36 cellular contexts compared by ENCODE assay signal in genomic region chr3:154338570-154338969, GRCh38. TPM values are rescaled to one million over a fixed set of nuclear protein-coding genes. Genes with fewer than 3 reads are reported as not detected.
DNase-seq lines count a peak whose midpoint lies in the region; ATAC-seq, FAIRE-seq and TF ChIP-seq lines count a peak whose summit lies in the region.
"Had no signal": no experiment of that assay in that cellular context is flagged by ENCODE, and none has a peak within 500 bp of the region (broad histone marks: within the 10 kb centered on the region; RNA-seq: fewer than 3 reads in every experiment).

No MANE protein-coding gene starts in this region.

- H3K79me2 ChIP-seq in HepG2 (ENCODE audit: insufficient read depth, low read length) = no peaks in the 10 kb centered on the region

- no peak for ATAC-seq in HepG2
- peak; percentile 89 for ATAC-seq in left lobe of liver
- peak; percentile 82 to 91 (median 84) for ATAC-seq in right lobe of liver
- ATAC-seq in upper lobe of right lung = peak; percentile 25
- ATAC-seq: A549; CD8-positive, alpha-beta T cell had no signal

- no peak for TF ChIP-seq RAD21 in liver (IDR thresholded peaks at IDR 0.05)
- no peak for TF ChIP-seq RAD21 in HepG2 (CRISPR knock-in tag; IDR thresholded peaks at IDR 0.05)

- in situ Hi-C loops in HepG2 (cut with HindIII; ENCODE audit: extremely low pct_ligation_motif_present, low pct_unique_long_range_greater_than_20kb) = no loop called here

- H3K27me3 Mint-ChIP-seq in nephron progenitor cell (ENCODE audit: low read depth, poor library complexity) (no peaks in the 10 kb centered on the region), Caco-2 (ENCODE audit: insufficient read depth, unreplicated experiment) (no peaks in the 10 kb centered on the region)

- H3K4me1 ChIP-seq in liver (ENCODE audit: control insufficient read depth in 4 of 4, insufficient read depth in 4 of 4, low read length in 3 of 4) = peaks cover 0 to 22% (median 14%) of the 10 kb centered on the region in 4 donors
- no peaks in the 10 kb centered on the region for H3K4me1 ChIP-seq in HepG2 (ENCODE audit: insufficient read depth, low read length)
- peaks cover 0 to 12% (median 0%) of the 10 kb centered on the region in 4 donors for H3K4me1 ChIP-seq in right lobe of liver
- no peaks in the 10 kb centered on the region for H3K4me1 ChIP-seq in upper lobe of right lung
- H3K4me1 ChIP-seq in Caco-2 = peaks cover 11% of the 10 kb centered on the region
- H3K4me1 ChIP-seq: A549; BE2C; BLaER1; BLaER1 treated with 17β-estradiol and CSF1 and Interleukin-3, amounts not matched to agents 10 nM and 100 nM had no signal

- no peak for TF ChIP-seq POLR2A in HepG2 (IDR thresholded peaks at IDR 0.05; ENCODE audit: insufficient read depth in 1 of 2, low read depth in 2 of 2, low read length in 2 of 2)
- TF ChIP-seq POLR2A in right lobe of liver (IDR thresholded peaks at IDR 0.05) = no peak

- POLR2A ChIA-PET in HepG2 (lab: Yijun Ruan, JAX) = no interaction called here
- POLR2A ChIA-PET in Caco-2 (lab: Charles Lee) = no interaction called here

- H3K9me3 ChIP-seq in liver (ENCODE audit: control insufficient read depth in 4 of 4, low read length in 3 of 4) = no peaks in the 10 kb centered on the region
- no peaks in the 10 kb centered on the region for H3K9me3 ChIP-seq in HepG2 (ENCODE audit: low read length)
- H3K9me3 ChIP-seq in right lobe of liver = no peaks in the 10 kb centered on the region
- H3K9me3 ChIP-seq in upper lobe of right lung = no peaks in the 10 kb centered on the region
- no peaks in the 10 kb centered on the region for H3K9me3 ChIP-seq in Caco-2
- H3K9me3 ChIP-seq: A549; BE2C; BLaER1; BLaER1 treated with 17β-estradiol and CSF1 and Interleukin-3, amounts not matched to agents 10 nM and 100 nM had no signal

- no peak overlapping the region for H2AFZ ChIP-seq in HepG2 (ENCODE audit: low read length)

- BruUV-seq in HepG2 (replicated peaks; lab: Mats Ljungman, UMichigan) (no TSS peak), Caco-2 (replicated peaks; lab: Mats Ljungman, UMichigan) (no TSS peak)

- H3K4me3 Mint-ChIP-seq in nephron progenitor cell = no peak overlapping the region
- H3K4me3 Mint-ChIP-seq in Caco-2 (ENCODE audit: unreplicated experiment) = no peak overlapping the region
- H3K4me3 Mint-ChIP-seq: B cell; CD14-positive monocyte; CD4-positive, alpha-beta memory T cell; CD4-positive, alpha-beta T cell; CD4-positive, CD25-positive, alpha-beta regulatory T cell; CD8-positive, alpha-beta memory T cell; CD8-positive, alpha-beta T cell had no signal

- DNase-seq in HepG2 (ENCODE audit: low spot score) = no peak
- DNase-seq in left lobe of liver (ENCODE audit: low spot score) = no peak
- no peak for DNase-seq in right lobe of liver
- no peak for DNase-seq in upper lobe of right lung
- no peak for DNase-seq in nephron progenitor cell
- no peak for DNase-seq in NAMALWA (ENCODE audit: low spot score)
- no peak for DNase-seq in Caco-2
- DNase-seq: 8988T; ACHN; AML-193; BE2C; C1 segment of cervical spinal cord; Calu3; CD4-positive, alpha-beta memory T cell; CD4-positive, alpha-beta T cell; CD4-positive, CD25-positive, alpha-beta regulatory T cell; CD8-positive, alpha-beta memory T cell; CD8-positive, alpha-beta T cell; COR-L47; DMS 273 treated with DMSO at 0.1 percent for 48 hours; DMS153; DMS53; DMS79; DMS79 treated with DMSO at 0.1 percent for 48 hours; DND-41; EL had no signal

- H3K4me3 ChIP-seq in liver (ENCODE audit: low read depth in 1 of 3, low read length in 3 of 3) (no peak overlapping the region), HepG2 (replicated peaks in 1 of 3; ENCODE audit: insufficient read depth in 1 of 3, low read depth in 2 of 3, low read length in 3 of 3) (no peak overlapping the region), right lobe of liver (no peak overlapping the region), upper lobe of right lung (no peak overlapping the region), Caco-2 (ENCODE audit: low read depth, low read length) (no peak overlapping the region)
- H3K4me3 ChIP-seq: A549; BLaER1; BLaER1 treated with 17β-estradiol and CSF1 and Interleukin-3, amounts not matched to agents 10 nM and 100 nM had no signal

- CTCF ChIA-PET in HepG2 (lab: Yijun Ruan, JAX; ENCODE audit: low intra/inter-chr PET ratio, low total read pairs) (no interaction called here), Caco-2 (lab: Charles Lee) (no interaction called here)

- TF ChIP-seq CTCF in liver (IDR thresholded peaks at IDR 0.05; ENCODE audit: low read depth, low read length, missing input control) (no peak), HepG2 (CRISPR knock-in tag; IDR thresholded peaks at IDR 0.05) (no peak), right lobe of liver (IDR thresholded peaks at IDR 0.05) (no peak), upper lobe of right lung (IDR thresholded peaks at IDR 0.05) (no peak), nephron progenitor cell (IDR thresholded peaks at IDR 0.05) (no peak), Caco-2 (IDR thresholded peaks at IDR 0.05; ENCODE audit: insufficient read depth in 1 of 2, low read depth in 1 of 2, low read length in 1 of 2, severe bottlenecking in 1 of 2, unreplicated experiment in 1 of 2) (no peak)

- FAIRE-seq in HepG2 (lab: Jason Lieb, UNC) = no peak
- FAIRE-seq: A204.1, A549, D721Med had no signal

- WGBS in liver = 26% methylated on average over 4 of the region's 4 CpGs
- 2% methylated on average over 4 of the region's 4 CpGs for WGBS in HepG2 (ENCODE audit: low lambda C conversion rate)
- 30% methylated on average over 4 of the region's 4 CpGs for WGBS in right lobe of liver (ENCODE audit: insufficient coverage, low coverage, low lambda C conversion rate, missing lambda C conversion rate)

- no peak overlapping the region for H3K4me2 ChIP-seq in HepG2 (ENCODE audit: low read depth, low read length)
- H3K4me2 ChIP-seq: A549; BLaER1; BLaER1 treated with 17β-estradiol and CSF1 and Interleukin-3, amounts not matched to agents 10 nM and 100 nM had no signal

- no peaks in the 10 kb centered on the region for H3K36me3 Mint-ChIP-seq in nephron progenitor cell (ENCODE audit: low read depth)
- H3K36me3 Mint-ChIP-seq in Caco-2 (ENCODE audit: insufficient read depth, unreplicated experiment) = no peaks in the 10 kb centered on the region
- H3K36me3 Mint-ChIP-seq: CD14-positive monocyte; CD4-positive, alpha-beta memory T cell; CD4-positive, CD25-positive, alpha-beta regulatory T cell; CD8-positive, alpha-beta T cell had no signal

- H3K9ac ChIP-seq in liver (ENCODE audit: low read depth in 1 of 2, low read length in 2 of 2) = no peak overlapping the region
- H3K9ac ChIP-seq in HepG2 (ENCODE audit: insufficient read depth, low read depth, low read length) = no peak overlapping the region
- H3K9ac ChIP-seq: BLaER1; BLaER1 treated with 17β-estradiol and CSF1 and Interleukin-3, amounts not matched to agents 10 nM and 100 nM had no signal

- H3K27ac ChIP-seq in liver (ENCODE audit: low read depth in 1 of 2, low read length in 2 of 2) (no peak overlapping the region), HepG2 (ENCODE audit: extremely low read length, insufficient read depth, low read length) (no peak overlapping the region), right lobe of liver (no peak overlapping the region), upper lobe of right lung (no peak overlapping the region)
- H3K27ac ChIP-seq: 22Rv1; A549; BLaER1; BLaER1 treated with 17β-estradiol and CSF1 and Interleukin-3, amounts not matched to agents 10 nM and 100 nM; C4-2B had no signal

- H3K9me3 Mint-ChIP-seq in nephron progenitor cell (no peaks in the 10 kb centered on the region), Caco-2 (ENCODE audit: unreplicated experiment) (no peaks in the 10 kb centered on the region)
- H3K9me3 Mint-ChIP-seq: CD4-positive, alpha-beta memory T cell; CD4-positive, alpha-beta T cell; CD8-positive, alpha-beta memory T cell; CD8-positive, alpha-beta T cell had no signal

- H3K27me3 ChIP-seq in liver (ENCODE audit: control insufficient read depth in 4 of 4, insufficient read depth in 4 of 4, low read length in 3 of 4) = no peaks in the 10 kb centered on the region
- H3K27me3 ChIP-seq in HepG2 (ENCODE audit: control insufficient read depth in 1 of 2, insufficient read depth in 2 of 2, low read length in 2 of 2) = 0 out of 5 replicates have a peak, but pooled peaks cover 0 to 3% of the 10 kb centered on the region in 2 experiments
- H3K27me3 ChIP-seq in right lobe of liver = no peaks in the 10 kb centered on the region
- H3K27me3 ChIP-seq in upper lobe of right lung = peaks cover 5% of the 10 kb centered on the region
- no peaks in the 10 kb centered on the region for H3K27me3 ChIP-seq in Caco-2 (replicated peaks; ENCODE audit: control insufficient read depth, insufficient read depth, low read length)
- H3K27me3 ChIP-seq: BLaER1; BLaER1 treated with 17β-estradiol and CSF1 and Interleukin-3, amounts not matched to agents 10 nM and 100 nM had no signal

- no peaks in the 10 kb centered on the region for H4K20me1 ChIP-seq in HepG2 (ENCODE audit: insufficient read depth, low read length)
- H4K20me1 ChIP-seq: BLaER1; BLaER1 treated with 17β-estradiol and CSF1 and Interleukin-3, amounts not matched to agents 10 nM and 100 nM had no signal

- intact Hi-C loops in HepG2 (cut with micrococcal nuclease; ENCODE audit: unreplicated experiment) (no loop called here), right lobe of liver (cut with DNase I) (no loop called here), upper lobe of right lung (cut with DNase I) (no loop called here), Caco-2 (cut with micrococcal nuclease; ENCODE audit: unreplicated experiment) (loop anchor here (5.0 kb wide), 3 partner anchors 109 to 394 kb away; no protein-coding TSS in a partner anchor)

- TF ChIP-seq EP300 in HepG2 (IDR thresholded peaks at IDR 0.05; ENCODE audit: low read depth in 2 of 2, low read length in 2 of 2) (no peak), HepG2 (CRISPR knock-in tag; IDR thresholded peaks at IDR 0.05; ENCODE audit: borderline replicate concordance) (no peak)

- H3K27ac Mint-ChIP-seq in nephron progenitor cell = no peak overlapping the region
- no peak overlapping the region for H3K27ac Mint-ChIP-seq in Caco-2 (ENCODE audit: unreplicated experiment)
- H3K27ac Mint-ChIP-seq: B cell; CD14-positive monocyte; CD4-positive, alpha-beta memory T cell; CD4-positive, alpha-beta T cell; CD4-positive, CD25-positive, alpha-beta regulatory T cell; CD8-positive, alpha-beta memory T cell; CD8-positive, alpha-beta T cell had no signal

- H3K36me3 ChIP-seq in liver (ENCODE audit: control insufficient read depth in 4 of 4, insufficient read depth in 3 of 4, low read depth in 1 of 4, low read length in 3 of 4) (no peaks in the 10 kb centered on the region), HepG2 (replicated peaks in 1 of 2; ENCODE audit: control insufficient read depth in 1 of 2, insufficient read depth in 2 of 2, low read length in 2 of 2) (no peaks in the 10 kb centered on the region), right lobe of liver (no peaks in the 10 kb centered on the region), upper lobe of right lung (no peaks in the 10 kb centered on the region), Caco-2 (ENCODE audit: control insufficient read depth, insufficient read depth, low read length) (no peaks in the 10 kb centered on the region)
- H3K36me3 ChIP-seq: BE2C; BLaER1; BLaER1 treated with 17β-estradiol and CSF1 and Interleukin-3, amounts not matched to agents 10 nM and 100 nM had no signal

- H3K4me1 Mint-ChIP-seq in nephron progenitor cell (no peaks in the 10 kb centered on the region), Caco-2 (ENCODE audit: low read depth, unreplicated experiment) (peaks cover 3% of the 10 kb centered on the region)
- H3K4me1 Mint-ChIP-seq: B cell; CD4-positive, alpha-beta memory T cell; CD4-positive, CD25-positive, alpha-beta regulatory T cell; CD8-positive, alpha-beta memory T cell had no signal

RNA-seq across cellular contexts. Expression of gene DHX36, which starts 14.3 kb away (rescaled TPM):
- total RNA-seq in liver (10 to 100 TPM; 26.7 to 33.6 TPM), HepG2 (2016; rRNA removed; fragmentation: Illumina TruSeq; extraction: Trizol) (30.3 and 66.3 TPM in 2 replicates), left lobe of liver (17.6 TPM), right lobe of liver (10 to 100 TPM; 17.6 to 39.1 (median 22.7) TPM), upper lobe of right lung (58.4 TPM), Caco-2 (2022) (76.4 and 87.3 TPM in 2 replicates)
- polyA plus RNA-seq in liver (10 to 100 TPM; 10.6 to 19.5 TPM), HepG2 (2011; rRNA removed) (30.4 and 44.2 TPM in 2 replicates)
- total RNA-seq in HepG2 (2016; cell fraction: cytosol; rRNA removed; fragmentation: Illumina TruSeq; extraction: Trizol; ENCODE audit: low read depth) = 10.5 and 15.1 TPM in 2 replicates
- total RNA-seq in HepG2 (2016; cell fraction: insoluble cytoplasmic fraction; rRNA removed; fragmentation: Illumina TruSeq; extraction: Trizol) = 29.5 and 75.0 TPM in 2 replicates
- 11.3 and 16.5 TPM in 2 replicates for total RNA-seq in HepG2 (2016; cell fraction: membrane; rRNA removed; fragmentation: Illumina TruSeq; extraction: Trizol)
- 61.6 and 71.3 TPM in 2 replicates for total RNA-seq in HepG2 (2016; cell fraction: nucleus; rRNA removed; fragmentation: Illumina TruSeq; extraction: Trizol)
- 10.7 and 21.7 TPM in 2 replicates for polyA plus RNA-seq in HepG2 (2011; cell fraction: cytosol; rRNA removed)
- polyA plus RNA-seq in HepG2 (2011; cell fraction: nucleus; rRNA removed) = 23.1 and 25.2 TPM in 2 replicates
- polyA plus RNA-seq in HepG2 (2012) = 28.0 and 38.7 TPM in 2 replicates
- polyA plus RNA-seq in HepG2 (2016; cell fraction: cytosol; fragmentation: Illumina TruSeq; extraction: Trizol; ENCODE audit: low read depth) = 1.7 and 2.1 TPM in 2 replicates
- polyA plus RNA-seq in HepG2 (2016; cell fraction: insoluble cytoplasmic fraction; fragmentation: Illumina TruSeq; extraction: Trizol; ENCODE audit: low read depth) = 41.9 and 47.5 TPM in 2 replicates
- 2.2 and 4.3 TPM in 2 replicates for polyA plus RNA-seq in HepG2 (2016; cell fraction: membrane; fragmentation: Illumina TruSeq; extraction: Trizol; ENCODE audit: low read depth)
- 73.4 and 76.9 TPM in 2 replicates for polyA plus RNA-seq in HepG2 (2016; cell fraction: nucleus; fragmentation: Illumina TruSeq; extraction: Trizol; ENCODE audit: insufficient read depth, low read depth)
- 5.2 and 20.7 TPM in 2 replicates for polyA minus RNA-seq in HepG2 (2011; rRNA and poly(A)+ RNA removed; ENCODE audit: low replicate concordance)
- polyA minus RNA-seq in HepG2 (2011; cell fraction: cytosol; rRNA and poly(A)+ RNA removed) = 24.6 and 27.2 TPM in 2 replicates
- polyA minus RNA-seq in HepG2 (2011; cell fraction: nucleus; rRNA and poly(A)+ RNA removed) = 100 and 108 TPM in 2 replicates
